In genomic region chr5:21817668-21818419, GRCh38 we compare ENCODE assay signal across 10 cellular contexts.
DNase-seq lines count a peak whose midpoint lies in the region; ATAC-seq, FAIRE-seq and TF ChIP-seq lines count a peak whose summit lies in the region.
"Had no signal": no experiment of that assay in that cellular context is flagged by ENCODE, and none has a peak within 500 bp of the region (broad histone marks: within the 10 kb centered on the region; RNA-seq: fewer than 3 reads in every experiment).

No MANE protein-coding gene starts in this region.

- intact Hi-C loops in K562 (cut with micrococcal nuclease): no loop called here

- H3K27ac ChIP-seq in MM.1S (ENCODE audit: low read length) (no peak overlapping the region), K562 (ENCODE audit: extremely low read depth, low read depth, low read length) (no peak overlapping the region), osteoblast (ENCODE audit: low read depth, low read length) (no peak overlapping the region), caudate nucleus (ENCODE audit: low read depth, low read length) (no peak overlapping the region)

- FAIRE-seq in K562 (lab: Jason Lieb, UNC): no peak

- peak; percentile 60 to 65 for TF ChIP-seq RAD21 in K562 (CRISPR knock-in tag; conservative IDR thresholded peaks at IDR 0.05 in 1 of 2, IDR thresholded peaks at IDR 0.05 in 1 of 2)

- no peak for TF ChIP-seq EP300 in K562 (IDR thresholded peaks at IDR 0.05; ENCODE audit: low read length)

- no TSS peak for BruUV-seq in K562 (replicated peaks; lab: Mats Ljungman, UMichigan)

- H3K9me1 ChIP-seq in K562 (ENCODE audit: control insufficient read depth, insufficient read depth, low read length): no peaks in the 10 kb centered on the region

- H3K79me2 ChIP-seq in MM.1S (ENCODE audit: low read length) (no peaks in the 10 kb centered on the region), K562 (ENCODE audit: control insufficient read depth, insufficient read depth, low read length) (no peaks in the 10 kb centered on the region), osteoblast (ENCODE audit: insufficient read depth, low read length) (no peaks in the 10 kb centered on the region)

- 2% methylated on average over 5 of the region's 5 CpGs for WGBS in K562 (ENCODE audit: insufficient coverage, low coverage, missing lambda C conversion rate)

- in situ Hi-C loops in K562 (cut with MboI): no loop called here

- H3K4me3 ChIP-seq in MM.1S (ENCODE audit: low read length) (peak overlapping the region; percentile 22; the same call in 1 of the 2 replicates), K562 (no peak overlapping the region), osteoblast (ENCODE audit: insufficient read depth, low read length) (no peak overlapping the region)

- H3K9me2 ChIP-seq in MM.1S (replicated peaks; ENCODE audit: insufficient read depth, low read length): no peaks in the 10 kb centered on the region

- H3K9ac ChIP-seq in MM.1S (ENCODE audit: low read length): no peak overlapping the region
- no peak overlapping the region for H3K9ac ChIP-seq in K562 (ENCODE audit: insufficient read depth in 1 of 2, low read depth in 2 of 2, low read length in 2 of 2)

- H2AFZ ChIP-seq in MM.1S (ENCODE audit: low read length) (no peak overlapping the region), K562 (ENCODE audit: low read depth, low read length) (no peak overlapping the region), osteoblast (ENCODE audit: low read length) (no peak overlapping the region)

- TF ChIP-seq CTCF in MM.1S (IDR thresholded peaks at IDR 0.05; ENCODE audit: low read length) (peak; percentile 27; the same call in 1 of the 2 replicates), K562 (IDR thresholded peaks at IDR 0.05 in 2 of 3, conservative IDR thresholded peaks at IDR 0.05 in 1 of 3; ENCODE audit: insufficient read depth in 2 of 3, low read depth in 1 of 3, low read length in 3 of 3) (peak in 1 of 3 experiments; percentile 15; a peak in 1 of 6 replicates), osteoblast (IDR thresholded peaks at IDR 0.05; ENCODE audit: extremely low read depth, low read depth, low read length) (peak; percentile 20)

- H3K27me3 ChIP-seq in MM.1S (replicated peaks; ENCODE audit: insufficient read depth, low read length) (no peaks in the 10 kb centered on the region), K562 (ENCODE audit: control insufficient read depth in 2 of 2, insufficient read depth in 2 of 2, low read length in 2 of 2) (no peaks in the 10 kb centered on the region), osteoblast (ENCODE audit: insufficient read depth, low read length) (no peaks in the 10 kb centered on the region)

- CTCF ChIA-PET in K562 (lab: Yijun Ruan, JAX; ENCODE audit: low intra/inter-chr PET ratio): no interaction called here

- no peaks in the 10 kb centered on the region for H3F3A ChIP-seq in MM.1S (ENCODE audit: insufficient read depth, low read length)

- DNase-seq in DMS 273 (lab: John Stamatoyannopoulos, UW; ENCODE audit: unreplicated experiment) (peak; percentile 50), DMS 273 treated with DMSO at 0.1 percent for 48 hours (lab: John Stamatoyannopoulos, UW) (no peak), MM.1S (peak; percentile 44), K562 (ENCODE audit: extremely low read depth in 1 of 4, low spot score in 3 of 4) (no peak), osteoblast (ENCODE audit: insufficient read length, low spot score, missing footprints) (no peak), caudate nucleus (lab: John Stamatoyannopoulos, UW) (no peak), amygdala (lab: John Stamatoyannopoulos, UW) (no peak)
- DNase-seq: 8988T, NCI-H226 had no signal

- ATAC-seq in K562 (no peak), HG02623 (IDR thresholded peaks at IDR 0.05; ENCODE audit: unreplicated experiment) (no peak)

- H3K9me3 ChIP-seq in MM.1S (replicated peaks; ENCODE audit: insufficient read depth, low read length) (no peaks in the 10 kb centered on the region), K562 (replicated peaks; ENCODE audit: control insufficient read depth, insufficient read depth, low read depth, low read length) (no peaks in the 10 kb centered on the region; the same call in 1 of the 2 replicates), osteoblast (ENCODE audit: low read depth, low read length) (no peaks in the 10 kb centered on the region)

- H3K4me1 ChIP-seq in MM.1S (ENCODE audit: low read length) (no peaks in the 10 kb centered on the region), K562 (replicated peaks in 1 of 2; ENCODE audit: control insufficient read depth in 2 of 2, insufficient read depth in 2 of 2, low read length in 2 of 2) (no peaks in the 10 kb centered on the region), osteoblast (ENCODE audit: insufficient read depth, low read length) (no peaks in the 10 kb centered on the region)

- H4K20me1 ChIP-seq in MM.1S (ENCODE audit: insufficient read depth, low read length) (no peaks in the 10 kb centered on the region), K562 (replicated peaks; ENCODE audit: control insufficient read depth, insufficient read depth, low read length) (no peaks in the 10 kb centered on the region), osteoblast (ENCODE audit: insufficient read depth, low read length) (no peaks in the 10 kb centered on the region)

- POLR2A ChIA-PET in K562 (lab: Yijun Ruan, JAX): no interaction called here

- no peaks in the 10 kb centered on the region for H3K36me3 ChIP-seq in MM.1S (replicated peaks; ENCODE audit: insufficient read depth, low read length)
- H3K36me3 ChIP-seq in K562 (ENCODE audit: control insufficient read depth, insufficient read depth, low read length): no peaks in the 10 kb centered on the region
- H3K36me3 ChIP-seq in osteoblast (ENCODE audit: insufficient read depth, low read length): no peaks in the 10 kb centered on the region

- TF ChIP-seq POLR2A in K562 (conservative IDR thresholded peaks at IDR 0.05): no peak

- H3K4me2 ChIP-seq in MM.1S (ENCODE audit: low read depth, low read length) (peak overlapping the region; percentile 38; the same call in 1 of the 2 replicates), K562 (ENCODE audit: insufficient read depth, low read length) (no peak overlapping the region), osteoblast (ENCODE audit: insufficient read depth, low read length) (peak overlapping the region; percentile 20)

TF ChIP-seq in K562, 482 proteins besides CTCF, POLR2A, EP300 and RAD21:
- TF ChIP-seq NELFE (IDR thresholded peaks at IDR 0.05; ENCODE audit: insufficient read depth, insufficient read length) (no peak), MAFG (tag; conservative IDR thresholded peaks at IDR 0.05) (peak; percentile 94), MAFK (IDR thresholded peaks at IDR 0.05; ENCODE audit: low read length) (peak; percentile 91), ZNF316 (IDR thresholded peaks at IDR 0.05) (peak; percentile 97), ZNF696 (CRISPR knock-in tag; conservative IDR thresholded peaks at IDR 0.05) (no peak), MAFF (IDR thresholded peaks at IDR 0.05; ENCODE audit: low read length) (peak; percentile 90; the same call in 1 of the 2 replicates), C11orf30 (IDR thresholded peaks at IDR 0.05; ENCODE audit: low read depth) (peak; percentile 94)

Comparison
In these comparisons a context has a peak if more than half of its experiments do, and no peak if none do; other contexts are left out.
1. DNase-seq: peak in DMS 273 (single experiment) and MM.1S (single experiment); none in DMS 273 treated with DMSO at 0.1 percent for 48 hours (single experiment), K562 (0 of 4), osteoblast (single experiment), caudate nucleus (0 of 61) and amygdala (0 of 56).